In the genomic region with DNA sequence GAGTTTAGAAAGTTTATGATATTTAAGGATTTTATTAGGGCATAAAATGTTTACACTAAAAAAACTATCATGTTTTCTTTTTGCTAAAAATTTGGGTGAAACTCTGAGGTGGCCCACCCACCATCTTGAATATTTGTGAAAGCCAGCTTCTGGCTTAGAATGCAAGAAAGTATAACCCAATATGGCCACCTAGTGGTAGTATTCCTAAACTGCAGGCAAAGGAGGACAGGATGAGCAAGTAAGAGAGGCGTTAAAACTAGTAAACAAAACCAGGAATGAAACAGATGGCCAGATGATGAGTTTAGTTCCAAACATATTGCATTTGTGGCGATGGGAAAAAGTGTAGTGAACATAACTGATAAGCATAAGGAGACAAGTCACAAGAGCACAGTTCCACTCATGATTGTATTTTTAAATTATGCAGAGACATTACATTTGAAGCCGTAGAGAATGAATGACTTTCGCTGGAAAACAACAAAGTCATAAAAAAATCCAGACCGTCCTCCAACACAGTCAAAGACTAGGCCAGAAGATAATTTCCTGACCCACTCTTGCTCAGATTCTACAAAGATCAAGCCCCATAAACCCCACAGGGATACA, we compare ENCODE assay signal across 8 cellular contexts.
A peak's percentile ranks its signal among the peaks of the same experiment; 100 is the strongest.
DNase-seq lines count a peak whose midpoint lies in the region; ATAC-seq, FAIRE-seq and TF ChIP-seq lines count a peak whose summit lies in the region.

No MANE protein-coding gene starts in this region.

- H3K4me1 ChIP-seq in endothelial cell of umbilical vein (ENCODE audit: control insufficient read depth, extremely low read depth, insufficient read depth, low read length) (no peaks in the 10 kb centered on the region), mucosa of descending colon (ENCODE audit: low read depth) (no peaks in the 10 kb centered on the region), vagina (no peaks in the 10 kb centered on the region)

- H4K20me1 ChIP-seq in endothelial cell of umbilical vein (replicated peaks; ENCODE audit: control insufficient read depth, extremely low read depth, insufficient read depth, low read length) = no peaks in the 10 kb centered on the region

- no peak overlapping the region for H3K9ac ChIP-seq in endothelial cell of umbilical vein (replicated peaks; ENCODE audit: extremely low read depth, insufficient read depth, low read length)

- H3K36me3 ChIP-seq in endothelial cell of umbilical vein (ENCODE audit: control insufficient read depth in 2 of 2, extremely low read depth in 1 of 2, insufficient read depth in 2 of 2, low read length in 2 of 2) = peaks cover 0 to 3% of the 10 kb centered on the region in 2 experiments
- H3K36me3 ChIP-seq in mucosa of descending colon (ENCODE audit: low read depth) = no peaks in the 10 kb centered on the region
- peaks cover 0 to 10% of the 10 kb centered on the region in 2 donors for H3K36me3 ChIP-seq in vagina

- peak in 3 of 4 experiments; percentile 11 to 20 (median 16) for DNase-seq in stimulated activated CD4-positive, alpha-beta T cell treated with anti-CD3 and anti-CD28 coated beads, Interleukin-1b, Interleukin-23, amount 100 ng/mL, for 24 hours (ENCODE audit: low read depth in 4 of 4, low spot score in 1 of 4)
- no peak for DNase-seq in stimulated activated CD4-positive, alpha-beta T cell treated with anti-CD3 and anti-CD28 coated beads, Interleukin-4, amount 100 ng/mL, for 4 hours
- DNase-seq in NCI-H146 treated with DMSO at 0.1 percent for 48 hours (lab: John Stamatoyannopoulos, UW; ENCODE audit: unreplicated experiment) (peak; percentile 9), T-helper 9 cell (peak; percentile 5), endothelial cell of umbilical vein (ENCODE audit: low read depth, low spot score) (peak; percentile 87), mucosa of descending colon (peak in 1 of 3 donors; percentile 83), vagina (ENCODE audit: extremely low spot score in 2 of 2) (no peak)

- H3K9me3 ChIP-seq in endothelial cell of umbilical vein (replicated peaks; ENCODE audit: control insufficient read depth, insufficient read depth, low read length) (no peaks in the 10 kb centered on the region), mucosa of descending colon (no peaks in the 10 kb centered on the region), vagina (no peaks in the 10 kb centered on the region)

- H3K27me3 ChIP-seq in endothelial cell of umbilical vein (ENCODE audit: control insufficient read depth in 2 of 2, insufficient read depth in 2 of 2, low read length in 2 of 2) (no peaks in the 10 kb centered on the region), vagina (no peaks in the 10 kb centered on the region)

- no peak overlapping the region for H3K27ac ChIP-seq in endothelial cell of umbilical vein (ENCODE audit: insufficient read depth, low read depth, low read length)
- H3K27ac ChIP-seq in vagina = no peak overlapping the region

- H3K9me1 ChIP-seq in endothelial cell of umbilical vein (replicated peaks; ENCODE audit: control insufficient read depth, extremely low read depth, insufficient read depth, low read length) = no peaks in the 10 kb centered on the region

- POLR2A ChIA-PET in endothelial cell of umbilical vein (lab: Charles Lee) = no interaction called here

- FAIRE-seq in endothelial cell of umbilical vein (lab: Jason Lieb, UNC) = peak; percentile 86

- no peak for TF ChIP-seq POLR2A in endothelial cell of umbilical vein (IDR thresholded peaks at IDR 0.05; ENCODE audit: low read depth, low read length)
- TF ChIP-seq POLR2A in vagina (IDR thresholded peaks at IDR 0.05) = no peak

- no peaks in the 10 kb centered on the region for H3K79me2 ChIP-seq in endothelial cell of umbilical vein (ENCODE audit: control insufficient read depth, insufficient read depth, low read length)

- no TSS peak for BruUV-seq in endothelial cell of umbilical vein (replicated peaks; lab: Mats Ljungman, UMichigan)

- dilution Hi-C loops in endothelial cell of umbilical vein (cut with MboI; ENCODE audit: extremely low pct_ligation_motif_present, low sequenced_read_pairs) = no loop called here

- H3K4me3 ChIP-seq in endothelial cell of umbilical vein (replicated peaks in 1 of 3; ENCODE audit: insufficient read depth in 1 of 3, low read depth in 1 of 3, low read length in 3 of 3) (no peak overlapping the region), mucosa of descending colon (no peak overlapping the region), vagina (no peak overlapping the region)

- CTCF ChIA-PET in endothelial cell of umbilical vein (lab: Charles Lee) = interaction anchor here (0.5 to 4.9 kb wide), 36 partner anchors 8 to 407 kb away, joined by 3 to 60 read pairs (median 6); partner anchors contain the start of genes NEDD4 and PYGO1

- H3K4me2 ChIP-seq in endothelial cell of umbilical vein (ENCODE audit: insufficient read depth, low read length) = no peak overlapping the region

- ATAC-seq in HG02610 (IDR thresholded peaks at IDR 0.05; ENCODE audit: unreplicated experiment) (peak; percentile 63), mucosa of descending colon (peak; percentile 73)

- intact Hi-C loops in endothelial cell of umbilical vein (cut with micrococcal nuclease) = loop anchor here (1.0 to 5.0 kb wide), 4 partner anchors 51 to 198 kb away; partner anchors contain the start of gene NEDD4
- intact Hi-C loops in mucosa of descending colon (cut with DNase I, micrococcal nuclease) = loop anchor here (5.0 kb wide), 1 partner anchor 199 kb away; no protein-coding TSS in a partner anchor
- intact Hi-C loops in vagina (cut with DNase I) = no loop called here

- no peak overlapping the region for H2AFZ ChIP-seq in endothelial cell of umbilical vein (ENCODE audit: low read depth, low read length)

- TF ChIP-seq CTCF in endothelial cell of umbilical vein (IDR thresholded peaks at IDR 0.05; ENCODE audit: extremely low read depth in 1 of 2, insufficient read depth in 1 of 2, low read depth in 1 of 2, low read length in 2 of 2) = peak; percentile 66 to 69
- TF ChIP-seq CTCF in mucosa of descending colon (IDR thresholded peaks at IDR 0.05) = peak; percentile 77
- TF ChIP-seq CTCF in vagina (IDR thresholded peaks at IDR 0.05) = peak; percentile 52 to 76 (median 66)

TF ChIP-seq in endothelial cell of umbilical vein, 7 proteins besides CTCF, POLR2A, EP300 and RAD21:
- TF ChIP-seq GATA2 (IDR thresholded peaks at IDR 0.05; ENCODE audit: insufficient read depth, insufficient read length, low read depth, low read length) (no peak), JUN (IDR thresholded peaks at IDR 0.05; ENCODE audit: borderline replicate concordance, insufficient read depth, insufficient read length, low read depth) (no peak)

Comparison
In these comparisons a context has a peak if more than half of its experiments do, and no peak if none do; other contexts are left out.
1. DNase-seq: peak in stimulated activated CD4-positive, alpha-beta T cell treated with anti-CD3 and anti-CD28 coated beads, Interleukin-1b, Interleukin-23, amount 100 ng/mL, for 24 hours (3 of 4), NCI-H146 treated with DMSO at 0.1 percent for 48 hours (single experiment), T-helper 9 cell (single experiment) and endothelial cell of umbilical vein (single experiment); none in stimulated activated CD4-positive, alpha-beta T cell treated with anti-CD3 and anti-CD28 coated beads, Interleukin-4, amount 100 ng/mL, for 4 hours (0 of 2) and vagina (0 of 2).
2. Peak in every context shown above with its lines, with median percentiles within 50 percentile points of each other: CTCF ChIP-seq.